1 cellular context compared by ENCODE assay signal in the genomic region with DNA sequence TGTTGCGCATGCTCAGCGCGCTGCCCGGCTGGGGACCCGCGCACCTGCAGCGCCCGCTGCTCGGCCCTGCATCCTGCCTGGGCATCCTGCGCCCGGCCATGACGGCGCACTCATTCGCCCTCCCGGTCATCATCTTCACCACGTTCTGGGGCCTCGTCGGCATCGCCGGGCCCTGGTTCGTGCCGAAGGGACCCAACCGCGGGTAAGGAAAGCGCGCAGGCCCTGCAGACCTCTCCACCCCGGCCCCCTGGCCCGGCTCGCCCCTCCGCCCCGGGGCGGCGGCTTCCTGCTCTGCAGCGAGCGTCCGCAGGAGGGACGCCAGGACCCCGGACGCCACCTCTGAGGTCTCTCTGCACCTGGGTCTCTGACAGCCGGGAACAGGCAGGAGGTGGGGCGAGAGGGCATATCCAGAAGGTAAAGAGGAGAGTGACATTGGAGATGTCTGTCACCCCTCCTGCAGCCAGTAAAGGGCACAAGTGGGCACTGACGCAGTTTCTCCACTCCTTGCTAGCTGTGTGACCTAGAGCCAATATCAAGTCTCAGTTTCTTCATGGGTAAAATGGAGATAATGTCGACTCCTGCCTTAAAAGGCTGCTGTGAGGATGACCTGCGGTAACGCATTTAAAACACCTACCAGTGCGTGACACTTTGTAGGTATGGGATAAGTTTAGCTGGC.
A peak's percentile ranks its signal among the peaks of the same experiment; 100 is the strongest.
TF ChIP-seq lines count a peak whose summit lies in the region.

TSS of gene ATP6V0E2 (plus strand) at position 2 of the 676 bp plus-strand sequence. CDS start at position 99, 97 bp downstream.

TF ChIP-seq in K562, 482 proteins besides CTCF, POLR2A, EP300 and RAD21 (continued from another document):
- TF ChIP-seq SRF (CRISPR knock-in tag; IDR thresholded peaks at IDR 0.05) (0 out of 4 replicates have a peak, but pooled peaks of 1 of the 2 experiments have one; percentile 47), HDAC1 (IDR thresholded peaks at IDR 0.05) (0 out of 4 replicates have a peak, but pooled peaks of 1 of the 2 experiments have one; percentile 15), ZNF263 (CRISPR knock-in tag; IDR thresholded peaks at IDR 0.05; ENCODE audit: borderline replicate concordance) (peak; percentile 20; the same call in 1 of the 2 replicates), SAFB (IDR thresholded peaks at IDR 0.05; ENCODE audit: borderline replicate concordance, low read depth, low read length) (no peak), CTBP1 (IDR thresholded peaks at IDR 0.05; ENCODE audit: borderline replicate concordance) (peak; percentile 77; the same call in 1 of the 2 replicates), OTX1 (CRISPR knock-in tag; IDR thresholded peaks at IDR 0.05) (0 out of 2 replicates have a peak, but pooled peaks have one; percentile 34), ATF7 (IDR thresholded peaks at IDR 0.05) (0 out of 2 replicates have a peak, but pooled peaks have one; percentile 35), MAFK (IDR thresholded peaks at IDR 0.05; ENCODE audit: low read length) (no peak), FOXK1 (CRISPR knock-in tag; IDR thresholded peaks at IDR 0.05; ENCODE audit: borderline replicate concordance) (0 out of 2 replicates have a peak, but pooled peaks have one; percentile 58), ZNF764 (CRISPR knock-in tag; IDR thresholded peaks at IDR 0.05; ENCODE audit: low read depth) (0 out of 2 replicates have a peak, but pooled peaks have one; percentile 6), KLF6 (CRISPR knock-in tag; IDR thresholded peaks at IDR 0.05; ENCODE audit: borderline replicate concordance) (no peak), RBM14 (IDR thresholded peaks at IDR 0.05; ENCODE audit: borderline replicate concordance, insufficient read depth, low read depth, low read length) (0 out of 2 replicates have a peak, but pooled peaks have one; percentile 43)
- TF ChIP-seq, protein P1, sequence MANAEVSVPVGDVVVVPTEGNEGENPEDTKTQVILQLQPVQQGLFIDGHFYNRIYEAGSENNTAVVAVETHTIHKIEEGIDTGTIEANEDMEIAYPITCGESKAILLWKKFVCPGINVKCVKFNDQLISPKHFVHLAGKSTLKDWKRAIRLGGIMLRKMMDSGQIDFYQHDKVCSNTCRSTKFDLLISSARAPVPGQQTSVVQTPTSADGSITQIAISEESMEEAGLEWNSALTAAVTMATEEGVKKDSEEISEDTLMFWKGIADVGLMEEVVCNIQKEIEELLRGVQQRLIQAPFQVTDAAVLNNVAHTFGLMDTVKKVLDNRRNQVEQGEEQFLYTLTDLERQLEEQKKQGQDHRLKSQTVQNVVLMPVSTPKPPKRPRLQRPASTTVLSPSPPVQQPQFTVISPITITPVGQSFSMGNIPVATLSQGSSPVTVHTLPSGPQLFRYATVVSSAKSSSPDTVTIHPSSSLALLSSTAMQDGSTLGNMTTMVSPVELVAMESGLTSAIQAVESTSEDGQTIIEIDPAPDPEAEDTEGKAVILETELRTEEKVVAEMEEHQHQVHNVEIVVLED (CRISPR knock-in tag; IDR thresholded peaks at IDR 0.05), result 0 out of 2 replicates have a peak, but pooled peaks have one; percentile 24
- TF ChIP-seq, protein P2, sequence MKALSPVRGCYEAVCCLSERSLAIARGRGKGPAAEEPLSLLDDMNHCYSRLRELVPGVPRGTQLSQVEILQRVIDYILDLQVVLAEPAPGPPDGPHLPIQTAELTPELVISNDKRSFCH (CRISPR knock-in tag; IDR thresholded peaks at IDR 0.05), result no peak
- TF ChIP-seq, protein P2 (tag; IDR thresholded peaks at IDR 0.05), result peak; percentile 42; the same call in 1 of the 2 replicates
TF ChIP-seq in K562: peak in this region for 45.
